ENCODE assay signal across 25 cellular contexts in the genomic region with DNA sequence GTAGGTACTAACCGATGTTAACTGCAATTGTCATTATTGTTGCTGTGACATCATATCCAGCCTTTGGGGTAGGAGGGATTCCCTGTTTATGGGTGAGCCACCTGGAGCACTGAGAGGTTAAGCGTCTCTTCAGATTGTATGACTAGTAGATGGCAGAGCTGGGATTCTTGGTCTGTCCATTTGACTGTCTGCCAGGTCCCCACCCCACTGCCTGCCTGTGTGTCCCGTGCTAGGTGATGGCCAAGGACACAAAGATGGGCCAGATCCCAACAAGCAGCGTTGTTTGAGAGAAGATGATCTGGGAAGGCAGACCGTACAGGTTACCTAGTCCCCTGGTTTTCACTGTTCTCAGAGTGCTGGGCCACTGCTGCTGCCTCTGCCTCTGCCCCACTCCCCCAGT.
"Had no signal": no experiment of that assay in that cellular context is flagged by ENCODE, and none has a peak within 500 bp of the region (broad histone marks: within the 10 kb centered on the region; RNA-seq: fewer than 3 reads in every experiment).

No MANE protein-coding gene starts in this region.

- H3K27me3 Mint-ChIP-seq: activated naive CD8-positive, alpha-beta T cell had no signal

- H3K27ac ChIP-seq: brain microvascular endothelial cell, SJSA1 had no signal

- H3K27me3 ChIP-seq: brain microvascular endothelial cell, SJSA1 had no signal

- H3K27ac Mint-ChIP-seq: activated CD8-positive, alpha-beta T cell treated with anti-CD3 and anti-CD28 coated beads, Interleukin-2, amount 10 ng/mL, durations not matched to agents 7 days and 5 days; activated naive CD4-positive, alpha-beta T cell treated with anti-CD3 and anti-CD28 coated beads for 36 hours had no signal

- DNase-seq: activated CD4-positive, alpha-beta T cell treated with anti-CD3 and anti-CD28 coated beads for 4 hours; activated CD8-positive, alpha-beta memory T cell treated with anti-CD3 and anti-CD28 coated beads, Interleukin-2, amount 50 U/mL, for 48 hours; activated CD8-positive, alpha-beta T cell treated with anti-CD3 and anti-CD28 coated beads, Interleukin-2, amount 10 ng/mL, durations not matched to agents 7 days and 5 days; activated gamma-delta T cell; activated naive CD4-positive, alpha-beta T cell treated with anti-CD3 and anti-CD28 coated beads for 36 hours; activated T-cell treated with anti-CD3 and anti-CD28 coated beads, Interleukin-2, amount 50 U/mL, for 1 hour; brain microvascular endothelial cell; caudate nucleus; Karpas-422; MM.1S; NCI-H1105; NCI-H1436; NCI-H1694 treated with DMSO at 0.1 percent for 48 hours; NCI-H2029 treated with DMSO at 0.1 percent for 48 hours; NCI-H345; NCI-H510A; NCI-H526 treated with DMSO at 0.1 percent for 48 hours; NCI-H82; SHP77; SW 1271 had no signal

- H3K9me3 Mint-ChIP-seq: activated naive CD4-positive, alpha-beta T cell treated with anti-CD3 and anti-CD28 coated beads for 36 hours had no signal

- H3K4me1 ChIP-seq: SJSA1 had no signal

- H3K4me3 ChIP-seq: K562, SJSA1 had no signal

- H3K4me3 Mint-ChIP-seq: activated CD8-positive, alpha-beta T cell treated with anti-CD3 and anti-CD28 coated beads, Interleukin-2, amount 10 ng/mL, durations not matched to agents 7 days and 5 days; activated naive CD4-positive, alpha-beta T cell treated with anti-CD3 and anti-CD28 coated beads for 36 hours; activated naive CD8-positive, alpha-beta T cell had no signal

- H3K9me3 ChIP-seq: SJSA1 had no signal

- ATAC-seq: activated CD4-positive, CD25-positive, alpha-beta regulatory T cell treated with anti-CD3 and anti-CD28 coated beads, Interleukin-2, amount 50 U/mL, for 24 hours; activated CD8-positive, alpha-beta T cell treated with anti-CD3 and anti-CD28 coated beads, Interleukin-2, amount 10 ng/mL, durations not matched to agents 7 days and 5 days; K562; SK-N-SH treated with all-trans-retinoic acid at 6 μM for 48 hours had no signal
